ENCODE assay signal across 13 cellular contexts in genomic region chr17:17435323-17435722, GRCh38. TPM values are rescaled to one million over a fixed set of nuclear protein-coding genes. Genes with fewer than 3 reads are reported as not detected.
DNase-seq lines count a peak whose midpoint lies in the region; ATAC-seq lines count a peak whose summit lies in the region.
"Had no signal": no experiment of that assay in that cellular context is flagged by ENCODE, and none has a peak within 500 bp of the region (broad histone marks: within the 10 kb centered on the region; RNA-seq: fewer than 3 reads in every experiment).

No MANE protein-coding gene starts in this region.

- H3K4me2 ChIP-seq in skeletal muscle satellite cell (ENCODE audit: low read length): peak overlapping the region; percentile 49

- no peak for ATAC-seq in HG03097 (IDR thresholded peaks at IDR 0.05; ENCODE audit: low FRiP score, unreplicated experiment)
- ATAC-seq: body of pancreas; naive thymus-derived CD4-positive, alpha-beta T cell had no signal

- DNase-seq in GM04504 (ENCODE audit: low read depth) (peak; percentile 81), SW480 (ENCODE audit: low spot score) (peak; percentile 26), fibroblast of peridontal ligament (ENCODE audit: extremely low read depth) (peak; percentile 87), RPMI8226 (no peak), cerebellar cortex (ENCODE audit: low spot score) (no peak)
- DNase-seq: body of pancreas; DMS79; naive thymus-derived CD4-positive, alpha-beta T cell; NCI-H2227 treated with DMSO at 0.1 percent for 48 hours; sigmoid colon; thyroid gland had no signal

- H3K36me3 ChIP-seq in skeletal muscle satellite cell (ENCODE audit: insufficient read depth, low read length): no peaks in the 10 kb centered on the region
- H3K36me3 ChIP-seq: sigmoid colon, thyroid gland had no signal

- H3K4me3 ChIP-seq in skeletal muscle satellite cell (ENCODE audit: low read length): no peak overlapping the region
- H3K4me3 ChIP-seq: body of pancreas, sigmoid colon, thyroid gland had no signal

- H3K4me1 ChIP-seq in skeletal muscle satellite cell (ENCODE audit: control insufficient read depth, insufficient read depth, low read length): peaks cover 26% of the 10 kb centered on the region
- H3K4me1 ChIP-seq: sigmoid colon had no signal

- H3K9ac ChIP-seq in skeletal muscle satellite cell (ENCODE audit: low read depth, low read length): no peak overlapping the region

- H3K9me3 ChIP-seq in skeletal muscle satellite cell (replicated peaks; ENCODE audit: low read length): no peaks in the 10 kb centered on the region
- H3K9me3 ChIP-seq: body of pancreas, sigmoid colon, thyroid gland had no signal

- no peaks in the 10 kb centered on the region for H3K27me3 ChIP-seq in skeletal muscle satellite cell (ENCODE audit: control insufficient read depth, insufficient read depth, low read length)
- H3K27me3 ChIP-seq: body of pancreas, sigmoid colon, thyroid gland had no signal

RNA-seq across cellular contexts. Expression of gene MED9, which starts 41.5 kb away (rescaled TPM):
- 8.1 and 8.4 TPM in 2 replicates for total RNA-seq in skeletal muscle satellite cell (2012; rRNA removed)

Comparison
In these comparisons a context has a peak if more than half of its experiments do, and no peak if none do; other contexts are left out.
1. DNase-seq: peak in GM04504 (single experiment), SW480 (single experiment) and fibroblast of peridontal ligament (single experiment); none in RPMI8226 (single experiment) and cerebellar cortex (single experiment).